ENCODE assay signal across 8 cellular contexts in genomic region chr6:144265390-144265789, GRCh38. TPM values are rescaled to one million over a fixed set of nuclear protein-coding genes. Genes with fewer than 3 reads are reported as not detected.
DNase-seq lines count a peak whose midpoint lies in the region; TF ChIP-seq lines count a peak whose summit lies in the region.

No MANE protein-coding gene starts in this region.

- peak overlapping the region; percentile 62 for H3K9ac ChIP-seq in skeletal muscle satellite cell (ENCODE audit: low read depth, low read length)

- H3K27ac ChIP-seq in cardiac muscle cell: peak overlapping the region; percentile 97

- H3K4me3 Mint-ChIP-seq in activated CD4-positive, alpha-beta memory T cell treated with anti-CD3 and anti-CD28 coated beads for 36 hours: no peak overlapping the region

- POLR2A ChIA-PET in activated CD4-positive, alpha-beta memory T cell treated with anti-CD3 and anti-CD28 coated beads for 36 hours (lab: Charles Lee): no interaction called here

- no peaks in the 10 kb centered on the region for H3K36me3 Mint-ChIP-seq in activated CD4-positive, alpha-beta memory T cell treated with anti-CD3 and anti-CD28 coated beads for 36 hours

- no peak for TF ChIP-seq CTCF in cardiac muscle cell (IDR thresholded peaks at IDR 0.05; ENCODE audit: low read depth, low read length)

- no peaks in the 10 kb centered on the region for H3K27me3 Mint-ChIP-seq in activated CD4-positive, alpha-beta memory T cell treated with anti-CD3 and anti-CD28 coated beads for 36 hours

- CTCF ChIA-PET in activated CD4-positive, alpha-beta memory T cell treated with anti-CD3 and anti-CD28 coated beads for 36 hours (lab: Charles Lee): no interaction called here

- intact Hi-C loops in cardiac septum (cut with DNase I): loop anchor here (2.0 kb wide), 1 partner anchor 49 kb away; no protein-coding TSS in a partner anchor
- intact Hi-C loops in activated CD4-positive, alpha-beta memory T cell treated with anti-CD3 and anti-CD28 coated beads for 36 hours (cut with micrococcal nuclease): no loop called here

- H3K9me3 Mint-ChIP-seq in activated CD4-positive, alpha-beta memory T cell treated with anti-CD3 and anti-CD28 coated beads for 36 hours: no peaks in the 10 kb centered on the region

- no peaks in the 10 kb centered on the region for H3K4me1 Mint-ChIP-seq in activated CD4-positive, alpha-beta memory T cell treated with anti-CD3 and anti-CD28 coated beads for 36 hours (ENCODE audit: low read depth)

- H3K36me3 ChIP-seq in cardiac muscle cell (no peaks in the 10 kb centered on the region), skeletal muscle satellite cell (ENCODE audit: insufficient read depth, low read length) (no peaks in the 10 kb centered on the region)

- DNase-seq in cardiac muscle cell (ENCODE audit: low read depth in 1 of 2, low spot score in 1 of 2): peak; percentile 57 to 86
- DNase-seq in cardiac septum (ENCODE audit: low spot score): no peak
- peak; percentile 95 for DNase-seq in MV-4-11 (lab: John Stamatoyannopoulos, UW)
- peak; percentile 24 for DNase-seq in fibroblast of gingiva (ENCODE audit: low read depth)
- no peak for DNase-seq in NCI-H1930 (lab: John Stamatoyannopoulos, UW)
- DNase-seq in activated CD4-positive, alpha-beta memory T cell treated with anti-CD3 and anti-CD28 coated beads for 36 hours: no peak
- no peak for DNase-seq in DMS53 treated with DMSO at 0.1 percent for 48 hours (lab: John Stamatoyannopoulos, UW; ENCODE audit: unreplicated experiment)

- no peaks in the 10 kb centered on the region for H3K27me3 ChIP-seq in cardiac muscle cell
- no peaks in the 10 kb centered on the region for H3K27me3 ChIP-seq in skeletal muscle satellite cell (ENCODE audit: control insufficient read depth, insufficient read depth, low read length)

- H3K4me2 ChIP-seq in skeletal muscle satellite cell (ENCODE audit: low read length): peak overlapping the region; percentile 74

- peaks cover 28% of the 10 kb centered on the region for H3K4me1 ChIP-seq in cardiac muscle cell (ENCODE audit: low read depth)
- H3K4me1 ChIP-seq in skeletal muscle satellite cell (ENCODE audit: control insufficient read depth, insufficient read depth, low read length): peaks cover 33% of the 10 kb centered on the region

- H3K27ac Mint-ChIP-seq in activated CD4-positive, alpha-beta memory T cell treated with anti-CD3 and anti-CD28 coated beads for 36 hours: no peak overlapping the region

- no peak overlapping the region for H3K4me3 ChIP-seq in cardiac muscle cell
- no peak overlapping the region for H3K4me3 ChIP-seq in skeletal muscle satellite cell (ENCODE audit: low read length)

- H3K9me3 ChIP-seq in cardiac muscle cell (ENCODE audit: low read depth) (no peaks in the 10 kb centered on the region), skeletal muscle satellite cell (replicated peaks; ENCODE audit: low read length) (no peaks in the 10 kb centered on the region)

RNA-seq across cellular contexts. Expression of gene UTRN, which starts 19.7 kb away (rescaled TPM):
- total RNA-seq in cardiac muscle cell (93.8 and 106 TPM in 2 replicates), cardiac septum (96.4 TPM)
- polyA plus RNA-seq in cardiac muscle cell: 44.5 and 49.4 TPM in 2 replicates
- 58.1 and 66.6 TPM in 2 replicates for total RNA-seq in skeletal muscle satellite cell (2012; rRNA removed)
- 10 to 100 TPM; 37.8 to 38.1 TPM for total RNA-seq in activated CD4-positive, alpha-beta memory T cell treated with anti-CD3 and anti-CD28 coated beads for 36 hours

Comparison
In these comparisons a context has a peak if more than half of its experiments do, and no peak if none do; other contexts are left out.
1. DNase-seq: peak in cardiac muscle cell (2 of 2), MV-4-11 (single experiment) and fibroblast of gingiva (single experiment); none in cardiac septum (single experiment), NCI-H1930 (0 of 2), activated CD4-positive, alpha-beta memory T cell treated with anti-CD3 and anti-CD28 coated beads for 36 hours (single experiment) and DMS53 treated with DMSO at 0.1 percent for 48 hours (single experiment).